Comparison of ENCODE assay signal across 1 cellular context in genomic region chr2:176165598-176166055, GRCh38.
TF ChIP-seq lines count a peak whose summit lies in the region.

No MANE protein-coding gene starts in this region.

TF ChIP-seq in HepG2, 621 proteins besides CTCF, POLR2A, EP300 and RAD21:
- no peak for TF ChIP-seq ZFP41 (CRISPR knock-in tag; IDR thresholded peaks at IDR 0.05; ENCODE audit: borderline replicate concordance)
- TF ChIP-seq NCOR1 (IDR thresholded peaks at IDR 0.05; ENCODE audit: borderline replicate concordance, low read length) = no peak
- TF ChIP-seq, protein P1, sequence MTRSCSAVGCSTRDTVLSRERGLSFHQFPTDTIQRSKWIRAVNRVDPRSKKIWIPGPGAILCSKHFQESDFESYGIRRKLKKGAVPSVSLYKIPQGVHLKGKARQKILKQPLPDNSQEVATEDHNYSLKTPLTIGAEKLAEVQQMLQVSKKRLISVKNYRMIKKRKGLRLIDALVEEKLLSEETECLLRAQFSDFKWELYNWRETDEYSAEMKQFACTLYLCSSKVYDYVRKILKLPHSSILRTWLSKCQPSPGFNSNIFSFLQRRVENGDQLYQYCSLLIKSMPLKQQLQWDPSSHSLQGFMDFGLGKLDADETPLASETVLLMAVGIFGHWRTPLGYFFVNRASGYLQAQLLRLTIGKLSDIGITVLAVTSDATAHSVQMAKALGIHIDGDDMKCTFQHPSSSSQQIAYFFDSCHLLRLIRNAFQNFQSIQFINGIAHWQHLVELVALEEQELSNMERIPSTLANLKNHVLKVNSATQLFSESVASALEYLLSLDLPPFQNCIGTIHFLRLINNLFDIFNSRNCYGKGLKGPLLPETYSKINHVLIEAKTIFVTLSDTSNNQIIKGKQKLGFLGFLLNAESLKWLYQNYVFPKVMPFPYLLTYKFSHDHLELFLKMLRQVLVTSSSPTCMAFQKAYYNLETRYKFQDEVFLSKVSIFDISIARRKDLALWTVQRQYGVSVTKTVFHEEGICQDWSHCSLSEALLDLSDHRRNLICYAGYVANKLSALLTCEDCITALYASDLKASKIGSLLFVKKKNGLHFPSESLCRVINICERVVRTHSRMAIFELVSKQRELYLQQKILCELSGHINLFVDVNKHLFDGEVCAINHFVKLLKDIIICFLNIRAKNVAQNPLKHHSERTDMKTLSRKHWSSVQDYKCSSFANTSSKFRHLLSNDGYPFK (CRISPR knock-in tag; IDR thresholded peaks at IDR 0.05; ENCODE audit: borderline replicate concordance) = no peak
- TF ChIP-seq, protein P2, sequence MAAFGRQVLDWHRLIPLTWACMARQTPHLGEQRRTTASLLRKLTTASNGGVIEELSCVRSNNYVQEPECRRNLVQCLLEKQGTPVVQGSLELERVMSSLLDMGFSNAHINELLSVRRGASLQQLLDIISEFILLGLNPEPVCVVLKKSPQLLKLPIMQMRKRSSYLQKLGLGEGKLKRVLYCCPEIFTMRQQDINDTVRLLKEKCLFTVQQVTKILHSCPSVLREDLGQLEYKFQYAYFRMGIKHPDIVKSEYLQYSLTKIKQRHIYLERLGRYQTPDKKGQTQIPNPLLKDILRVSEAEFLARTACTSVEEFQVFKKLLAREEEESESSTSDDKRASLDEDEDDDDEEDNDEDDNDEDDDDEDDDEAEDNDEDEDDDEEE (CRISPR knock-in tag; IDR thresholded peaks at IDR 0.05) = no peak
- TF ChIP-seq ZNF367 (CRISPR knock-in tag; IDR thresholded peaks at IDR 0.05; ENCODE audit: borderline replicate concordance) = no peak
- no peak for TF ChIP-seq CREB1 (IDR thresholded peaks at IDR 0.05)
- no peak for TF ChIP-seq CREB1 (CRISPR knock-in tag; IDR thresholded peaks at IDR 0.05)
- no peak for TF ChIP-seq THAP11 (CRISPR knock-in tag; IDR thresholded peaks at IDR 0.05)
- no peak for TF ChIP-seq RBM39 (IDR thresholded peaks at IDR 0.05; ENCODE audit: low read depth, low read length, poor library complexity, severe bottlenecking)
- no peak for TF ChIP-seq MTA3 (CRISPR knock-in tag; IDR thresholded peaks at IDR 0.05)
- TF ChIP-seq, protein P3, sequence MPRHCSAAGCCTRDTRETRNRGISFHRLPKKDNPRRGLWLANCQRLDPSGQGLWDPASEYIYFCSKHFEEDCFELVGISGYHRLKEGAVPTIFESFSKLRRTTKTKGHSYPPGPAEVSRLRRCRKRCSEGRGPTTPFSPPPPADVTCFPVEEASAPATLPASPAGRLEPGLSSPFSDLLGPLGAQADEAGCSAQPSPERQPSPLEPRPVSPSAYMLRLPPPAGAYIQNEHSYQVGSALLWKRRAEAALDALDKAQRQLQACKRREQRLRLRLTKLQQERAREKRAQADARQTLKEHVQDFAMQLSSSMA (CRISPR knock-in tag; IDR thresholded peaks at IDR 0.05) = no peak
